1 cellular context compared by ENCODE assay signal in genomic region chr7:45953055-45953454, GRCh38. TPM values are rescaled to one million over a fixed set of nuclear protein-coding genes. Genes with fewer than 3 reads are reported as not detected.
"Had no signal": no experiment of that assay in that cellular context is flagged by ENCODE, and none has a peak within 500 bp of the region (broad histone marks: within the 10 kb centered on the region; RNA-seq: fewer than 3 reads in every experiment).

No MANE protein-coding gene starts in this region.

RNA-seq across cellular contexts. Expression of gene IGFBP3, which starts 32.0 kb away (rescaled TPM):
- total RNA-seq: activated B cell treated with CpG ODN at 0.5 μM for 24 hours had no signal
